In genomic region chr9:18756712-18757125, GRCh38 we compare ENCODE assay signal across 14 cellular contexts.
A peak's percentile ranks its signal among the peaks of the same experiment; 100 is the strongest.
DNase-seq lines count a peak whose midpoint lies in the region; ATAC-seq, FAIRE-seq and TF ChIP-seq lines count a peak whose summit lies in the region.
"Had no signal": no experiment of that assay in that cellular context is flagged by ENCODE, and none has a peak within 500 bp of the region (broad histone marks: within the 10 kb centered on the region; RNA-seq: fewer than 3 reads in every experiment).

No MANE protein-coding gene starts in this region.

- no peak overlapping the region for H3K56ac ChIP-seq in H1 (replicated peaks; ENCODE audit: insufficient read length, low read depth, low read length)

- peaks cover 0 to 2% (median 0%) of the 10 kb centered on the region in 6 donors for H3K9me3 Mint-ChIP-seq in immature natural killer cell

- no peaks in the 10 kb centered on the region for H4K20me1 ChIP-seq in H1 (replicated peaks in 1 of 2; ENCODE audit: control insufficient read depth in 1 of 2, insufficient read depth in 2 of 2, low read length in 2 of 2)

- H2AK5ac ChIP-seq in H1 (ENCODE audit: low read depth, low read length) = no peak overlapping the region

- H3K27me3 Mint-ChIP-seq in immature natural killer cell (ENCODE audit: low read depth in 3 of 3) = peaks cover 1 to 2% (median 2%) of the 10 kb centered on the region in 3 donors

- no peaks in the 10 kb centered on the region for H3K27me3 ChIP-seq in H1 (replicated peaks in 1 of 4; ENCODE audit: control insufficient read depth in 3 of 4, extremely low read depth in 1 of 4, insufficient read depth in 3 of 4, low read length in 3 of 4)
- H3K27me3 ChIP-seq: BE2C, stomach had no signal

- H3K18ac ChIP-seq in H1 (ENCODE audit: extremely low read depth, low read length) = no peak overlapping the region

- CTCF ChIA-PET in H1 (lab: Charles Lee; ENCODE audit: partially characterized antibody) = interaction anchor here (0.6 to 0.9 kb wide), 4 partner anchors 37 to 341 kb away, joined by 3 to 6 read pairs (median 3); no protein-coding TSS in a partner anchor

- no peak overlapping the region for H4K91ac ChIP-seq in H1 (replicated peaks; ENCODE audit: insufficient read length, low read length)

- H2BK15ac ChIP-seq in H1 (ENCODE audit: low read length) = no peak overlapping the region

- no peak for TF ChIP-seq EP300 in H1 (IDR thresholded peaks at IDR 0.05; ENCODE audit: borderline replicate concordance in 1 of 2, low read depth in 2 of 2, low read length in 2 of 2)

- H3K14ac ChIP-seq in H1 (ENCODE audit: insufficient read length) = no peak overlapping the region

- no peak for FAIRE-seq in H1 (lab: Jason Lieb, UNC)

- H3K27ac ChIP-seq in H1 (ENCODE audit: low read depth, low read length) = no peak overlapping the region

- H3K4me1 ChIP-seq in H1 (replicated peaks in 1 of 4; ENCODE audit: control insufficient read depth in 3 of 4, insufficient read depth in 4 of 4, low read length in 3 of 4) = no peaks in the 10 kb centered on the region
- H3K4me1 ChIP-seq: BE2C had no signal

- H2BK120ac ChIP-seq in H1 (replicated peaks; ENCODE audit: low read depth, low read length) = no peak overlapping the region

- H3K27ac Mint-ChIP-seq in immature natural killer cell = no peak overlapping the region

- H3K4me2 ChIP-seq in H1 (ENCODE audit: insufficient read depth in 1 of 2, low read depth in 2 of 2, low read length in 2 of 2) = no peak overlapping the region; a peak in 1 of 4 replicates

- H2BK12ac ChIP-seq in H1 (ENCODE audit: low read depth, low read length) = no peak overlapping the region

- H3K9ac ChIP-seq in H1 (replicated peaks in 1 of 4; ENCODE audit: extremely low read depth in 1 of 4, low read depth in 3 of 4, low read length in 3 of 4) = no peak overlapping the region

- no peak for TF ChIP-seq RAD21 in H1 (IDR thresholded peaks at IDR 0.05 in 1 of 2, conservative IDR thresholded peaks at IDR 0.05 in 1 of 2; ENCODE audit: low read depth in 2 of 2, low read length in 2 of 2)

- DNase-seq in H1 (ENCODE audit: low read depth in 1 of 2, low spot score in 2 of 2) (no peak), C1 segment of cervical spinal cord (lab: John Stamatoyannopoulos, UW) (no peak), immature natural killer cell (no peak)
- DNase-seq: activated CD4-positive, alpha-beta T cell treated with anti-CD3 and anti-CD28 coated beads, Interleukin-2, amount 50 U/mL, for 4 hours; BE2C; DND-41; mesendoderm; NCI-H526; stomach had no signal

- H3K4me1 Mint-ChIP-seq in immature natural killer cell = no peaks in the 10 kb centered on the region

- no peaks in the 10 kb centered on the region for H3K36me3 ChIP-seq in H1 (ENCODE audit: control insufficient read depth in 2 of 4, insufficient read depth in 4 of 4, low read length in 3 of 4)
- H3K36me3 ChIP-seq: BE2C, stomach had no signal

- no peak overlapping the region for H3K23ac ChIP-seq in H1 (ENCODE audit: insufficient read length)

- POLR2A ChIA-PET in H1 (lab: Charles Lee; ENCODE audit: partially characterized antibody) = no interaction called here

- 81% methylated on average over 3 of the region's 3 CpGs; no CpG with 5 or more reads in 1 of the 2 experiments for WGBS in H1 (ENCODE audit: extremely low coverage in 1 of 2, insufficient coverage in 1 of 2, insufficient read length in 1 of 2, insufficient replicate concordance in 2 of 2, low coverage in 1 of 2, low lambda C conversion rate in 2 of 2, missing lambda C conversion rate in 1 of 2), 2 experiments

- H2BK20ac ChIP-seq in H1 (ENCODE audit: low read length) = no peak overlapping the region

- H4K8ac ChIP-seq in H1 (ENCODE audit: extremely low read depth, insufficient read depth, low read length) = no peak overlapping the region

- TF ChIP-seq CTCF in H1 (IDR thresholded peaks at IDR 0.05; ENCODE audit: control extremely low read depth in 1 of 3, insufficient read depth in 1 of 3, low read depth in 1 of 3, low read length in 3 of 3) = no peak

- 0 out of 2 replicates have a peak overlapping the region, but pooled peaks have one; percentile 39 for H2AFZ ChIP-seq in H1 (ENCODE audit: low read length)

- no peak overlapping the region for H3K4me3 Mint-ChIP-seq in immature natural killer cell

- no peak overlapping the region for H3K4me3 ChIP-seq in H1 (ENCODE audit: extremely low read depth in 1 of 4, insufficient read depth in 2 of 4, low read depth in 3 of 4, low read length in 4 of 4)
- H3K4me3 ChIP-seq: stomach had no signal

- no peaks in the 10 kb centered on the region for H3K79me2 ChIP-seq in H1 (ENCODE audit: control insufficient read depth in 1 of 2, insufficient read depth in 2 of 2, low read length in 2 of 2)

- H3K9me3 ChIP-seq in H1 (ENCODE audit: insufficient read depth in 2 of 2, low read depth in 1 of 2, low read length in 1 of 2) = no peaks in the 10 kb centered on the region
- H3K9me3 ChIP-seq: BE2C, stomach had no signal

- no peaks in the 10 kb centered on the region for H3K79me1 ChIP-seq in H1 (ENCODE audit: low read depth, low read length)

- TF ChIP-seq POLR2A in H1 (IDR thresholded peaks at IDR 0.05; ENCODE audit: control extremely low read depth in 1 of 2, low read depth in 2 of 2, low read length in 2 of 2) = no peak

- ATAC-seq in GM18520 (IDR thresholded peaks at IDR 0.05; ENCODE audit: unreplicated experiment) = peak; percentile 36
- ATAC-seq in GM21717 (IDR thresholded peaks at IDR 0.05; ENCODE audit: unreplicated experiment) = peak; percentile 57
- ATAC-seq in HG03469 (IDR thresholded peaks at IDR 0.05; ENCODE audit: unreplicated experiment) = peak; percentile 87
- no peak for ATAC-seq in HG03520 (IDR thresholded peaks at IDR 0.05; ENCODE audit: unreplicated experiment)
- no peak for ATAC-seq in HG03139 (IDR thresholded peaks at IDR 0.05; ENCODE audit: unreplicated experiment)

- no peaks in the 10 kb centered on the region; the same call in 1 of the 2 replicates for H3K23me2 ChIP-seq in H1 (ENCODE audit: low read depth, low read length)

- H4K5ac ChIP-seq in H1 (ENCODE audit: insufficient read length, low read depth, low read length) = no peak overlapping the region

- H2BK5ac ChIP-seq in H1 (ENCODE audit: low read depth, low read length) = no peak overlapping the region

- no peaks in the 10 kb centered on the region for H3K36me3 Mint-ChIP-seq in immature natural killer cell

- H3K4ac ChIP-seq in H1 (replicated peaks; ENCODE audit: insufficient read length, low read depth, low read length) = no peak overlapping the region

TF ChIP-seq in H1, 55 proteins besides CTCF, POLR2A, EP300 and RAD21:
- TF ChIP-seq SRF (IDR thresholded peaks at IDR 0.05; ENCODE audit: low read depth, low read length) (no peak), SAP30 (IDR thresholded peaks at IDR 0.05; ENCODE audit: insufficient read depth, insufficient replicate concordance, low read length) (no peak), SP2 (IDR thresholded peaks at IDR 0.05; ENCODE audit: low read length) (no peak), MAX (IDR thresholded peaks at IDR 0.05) (no peak), RNF2 (IDR thresholded peaks at IDR 0.05; ENCODE audit: borderline replicate concordance, low read depth, low read length, missing control alignments, poor library complexity, severe bottlenecking) (no peak), CBX8 (IDR thresholded peaks at IDR 0.05; ENCODE audit: borderline replicate concordance, low read depth, low read length) (no peak), POLR2AphosphoS5 (IDR thresholded peaks at IDR 0.05; ENCODE audit: low read depth, low read length) (no peak), EZH2 (IDR thresholded peaks at IDR 0.05; ENCODE audit: low read depth, low read length, severe bottlenecking) (no peak), RXRA (IDR thresholded peaks at IDR 0.05; ENCODE audit: insufficient read depth, low read depth, low read length) (no peak), ZNF274 (IDR thresholded peaks at IDR 0.05; ENCODE audit: borderline replicate concordance, extremely low read depth, low read length) (no peak), TAF1 (IDR thresholded peaks at IDR 0.05; ENCODE audit: low read depth, low read length) (no peak), RFX5 (IDR thresholded peaks at IDR 0.05; ENCODE audit: borderline replicate concordance, low read depth, low read length) (no peak), CBX5 (IDR thresholded peaks at IDR 0.05; ENCODE audit: low read depth, low read length) (no peak), BACH1 (IDR thresholded peaks at IDR 0.05; ENCODE audit: low read length) (no peak), CREB1 (IDR thresholded peaks at IDR 0.05) (no peak), EGR1 (IDR thresholded peaks at IDR 0.05; ENCODE audit: borderline replicate concordance, low read depth, low read length) (no peak), TAF7 (optimal IDR thresholded peaks at IDR 0.05; ENCODE audit: borderline replicate concordance, low read depth, low read length) (no peak), RBBP5 (IDR thresholded peaks at IDR 0.05; ENCODE audit: borderline replicate concordance, low read depth, low read length) (no peak), JUND (IDR thresholded peaks at IDR 0.05; ENCODE audit: low read length) (no peak)

Comparison
In these comparisons a context has a peak if more than half of its experiments do, and no peak if none do; other contexts are left out.
1. ATAC-seq: peak in GM18520 (single experiment), GM21717 (single experiment) and HG03469 (single experiment); none in HG03520 (single experiment) and HG03139 (single experiment).